In genomic region chr9:127508901-127509260, GRCh38 we compare ENCODE assay signal across 20 cellular contexts. TPM values are rescaled to one million over a fixed set of nuclear protein-coding genes. Genes with fewer than 3 reads are reported as not detected.
DNase-seq lines count a peak whose midpoint lies in the region; ATAC-seq and TF ChIP-seq lines count a peak whose summit lies in the region.
"Had no signal": no experiment of that assay in that cellular context is flagged by ENCODE, and none has a peak within 500 bp of the region (broad histone marks: within the 10 kb centered on the region; RNA-seq: fewer than 3 reads in every experiment).

No MANE protein-coding gene starts in this region.

- 87 to 92% methylated on average over 19 of the region's 19 CpGs for WGBS in heart right ventricle, 2 donors

- H3K27me3 ChIP-seq in left ventricle myocardium inferior (ENCODE audit: low read depth): no peaks in the 10 kb centered on the region
- H3K27me3 ChIP-seq in heart right ventricle: no peaks in the 10 kb centered on the region
- H3K27me3 ChIP-seq in uterus: no peaks in the 10 kb centered on the region
- H3K27me3 ChIP-seq in breast epithelium: no peaks in the 10 kb centered on the region
- H3K27me3 ChIP-seq: BE2C had no signal

- peak overlapping the region; percentile 43 for H3K27ac Mint-ChIP-seq in stimulated activated effector memory CD8-positive, alpha-beta T cell treated with anti-CD3 and anti-CD28 coated beads, Interleukin-12 subunit alpha, Interleukin-12 subunit beta, amount 100 ng/mL, for 72 hours
- H3K27ac Mint-ChIP-seq: CD4-positive, alpha-beta T cell had no signal

- peaks cover 26% of the 10 kb centered on the region for H3K4me1 ChIP-seq in left ventricle myocardium inferior
- H3K4me1 ChIP-seq in heart right ventricle: peaks cover 0 to 25% (median 12%) of the 10 kb centered on the region in 9 donors
- no peaks in the 10 kb centered on the region for H3K4me1 ChIP-seq in uterus
- H3K4me1 ChIP-seq in breast epithelium: no peaks in the 10 kb centered on the region
- H3K4me1 ChIP-seq: BE2C, Caco-2, HAP-1 had no signal

- no peak overlapping the region for H3K4me3 Mint-ChIP-seq in stimulated activated effector memory CD8-positive, alpha-beta T cell treated with anti-CD3 and anti-CD28 coated beads, Interleukin-12 subunit alpha, Interleukin-12 subunit beta, amount 100 ng/mL, for 72 hours
- H3K4me3 Mint-ChIP-seq: CD4-positive, alpha-beta T cell had no signal

- H3K9me3 ChIP-seq in left ventricle myocardium inferior (replicated peaks) (no peaks in the 10 kb centered on the region), heart right ventricle (no peaks in the 10 kb centered on the region), uterus (no peaks in the 10 kb centered on the region), breast epithelium (no peaks in the 10 kb centered on the region)
- H3K9me3 ChIP-seq: BE2C, Caco-2, HAP-1 had no signal

- H3K4me3 ChIP-seq in left ventricle myocardium inferior (no peak overlapping the region), heart right ventricle (no peak overlapping the region), uterus (no peak overlapping the region), breast epithelium (no peak overlapping the region)
- H3K4me3 ChIP-seq: GM23248, HAP-1 had no signal

- no peak for TF ChIP-seq POLR2A in uterus (IDR thresholded peaks at IDR 0.05)
- no peak for TF ChIP-seq POLR2A in breast epithelium (IDR thresholded peaks at IDR 0.05)

- intact Hi-C loops in left ventricle myocardium inferior (cut with micrococcal nuclease): loop anchor here (10.0 kb wide), 1 partner anchor 416 kb away; no protein-coding TSS in a partner anchor
- intact Hi-C loops in heart right ventricle (cut with DNase I): loop anchor here in 9 of 10 donors (5.0 to 10.0 kb wide), 5 partner anchors 216 to 416 kb away; partner anchors contain the start of gene TOR2A (in 4 of the 9)
- intact Hi-C loops in uterus (cut with DNase I; ENCODE audit: low total_unique reads): loop anchor here (2.0 to 10.0 kb wide), 2 partner anchors 78 to 416 kb away; no protein-coding TSS in a partner anchor
- intact Hi-C loops in breast epithelium (cut with DNase I; ENCODE audit: low total_unique reads): no loop called here

- ATAC-seq in heart right ventricle (no peak), GM18861 (IDR thresholded peaks at IDR 0.05; ENCODE audit: unreplicated experiment) (no peak)
- ATAC-seq in stimulated activated effector memory CD8-positive, alpha-beta T cell treated with anti-CD3 and anti-CD28 coated beads, Interleukin-12 subunit alpha, Interleukin-12 subunit beta, amount 100 ng/mL, for 72 hours: no peak

- H3K36me3 Mint-ChIP-seq in stimulated activated effector memory CD8-positive, alpha-beta T cell treated with anti-CD3 and anti-CD28 coated beads, Interleukin-12 subunit alpha, Interleukin-12 subunit beta, amount 100 ng/mL, for 72 hours: peaks cover 17% of the 10 kb centered on the region

- DNase-seq in left ventricle myocardium inferior (no peak), heart right ventricle (no peak), islet precursor cell (peak; percentile 41), uterus (no peak), activated gamma-delta T cell treated with Interleukin-2 at 50 U/mL for 16 hours (no peak), breast epithelium (ENCODE audit: low spot score in 2 of 2) (no peak)
- DNase-seq in stimulated activated effector memory CD8-positive, alpha-beta T cell treated with anti-CD3 and anti-CD28 coated beads, Interleukin-12 subunit alpha, Interleukin-12 subunit beta, amount 100 ng/mL, for 72 hours (ENCODE audit: low spot score in 2 of 2): no peak
- DNase-seq: BE2C; Caco-2; CD4-positive, alpha-beta T cell; GM23248; NCI-H1092 treated with DMSO at 0.1 percent for 48 hours; NCI-H2081; NCI-H2171 treated with DMSO at 0.1 percent for 48 hours; NCI-H446 treated with DMSO at 0.1 percent for 48 hours; NCI-H69; NK-92 treated with Interleukin-12 subunit alpha and Interleukin-12 subunit beta, amount 100 ng/mL, for 24 hours; SIG-M5 had no signal

- no peaks in the 10 kb centered on the region for H3K4me1 Mint-ChIP-seq in stimulated activated effector memory CD8-positive, alpha-beta T cell treated with anti-CD3 and anti-CD28 coated beads, Interleukin-12 subunit alpha, Interleukin-12 subunit beta, amount 100 ng/mL, for 72 hours

- no peak for TF ChIP-seq CTCF in left ventricle myocardium inferior (IDR thresholded peaks at IDR 0.05; ENCODE audit: borderline replicate concordance)
- TF ChIP-seq CTCF in heart right ventricle (IDR thresholded peaks at IDR 0.05): no peak
- no peak for TF ChIP-seq CTCF in uterus (IDR thresholded peaks at IDR 0.05)
- no peak for TF ChIP-seq CTCF in breast epithelium (IDR thresholded peaks at IDR 0.05)

- H3K36me3 ChIP-seq in left ventricle myocardium inferior (peaks cover 52% of the 10 kb centered on the region), heart right ventricle (peaks cover 0 to 93% (median 8%) of the 10 kb centered on the region in 9 donors), uterus (no peaks in the 10 kb centered on the region), breast epithelium (peaks cover 7% of the 10 kb centered on the region)
- H3K36me3 ChIP-seq: BE2C had no signal

- H3K27ac ChIP-seq in left ventricle myocardium inferior (replicated peaks): peak overlapping the region; percentile 78
- peak overlapping the region in 5 of 10 donors; percentile 3 to 75 (median 63) for H3K27ac ChIP-seq in heart right ventricle
- peak overlapping the region; percentile 66 for H3K27ac ChIP-seq in uterus
- no peak overlapping the region for H3K27ac ChIP-seq in breast epithelium
- H3K27ac ChIP-seq: GM23248 had no signal

- no peaks in the 10 kb centered on the region for H3K9me3 Mint-ChIP-seq in stimulated activated effector memory CD8-positive, alpha-beta T cell treated with anti-CD3 and anti-CD28 coated beads, Interleukin-12 subunit alpha, Interleukin-12 subunit beta, amount 100 ng/mL, for 72 hours
- H3K9me3 Mint-ChIP-seq: CD4-positive, alpha-beta T cell had no signal

RNA-seq across cellular contexts. Expression of gene LRSAM1, which starts 57.6 kb away (rescaled TPM):
- total RNA-seq in left ventricle myocardium inferior: 35.4 TPM
- 10 to 100 TPM; 24.9 to 49.6 (median 29.5) TPM for total RNA-seq in heart right ventricle
- polyA plus RNA-seq in heart right ventricle: 10 to 100 TPM; 21.2 to 59.9 TPM
- 10 to 100 TPM in 2 of 4 donors, 1 to 10 TPM in 2; 6.5 to 25.9 (median 11.3) TPM for total RNA-seq in uterus
- total RNA-seq in breast epithelium: 10 to 100 TPM; 11.7 to 21.3 (median 17.9) TPM

RNA-seq across cellular contexts. Expression of gene RPL12, which starts 57.7 kb away (rescaled TPM):
- total RNA-seq in left ventricle myocardium inferior (605 TPM), heart right ventricle (100 to 1,000 TPM; 409 to 810 (median 499) TPM), uterus (1,000 to 10,000 TPM in 3 of 4 donors, 100 to 1,000 TPM in 1; 999 to 4,423 (median 2,373) TPM), breast epithelium (1,000 to 10,000 TPM; 2,790 to 3,232 (median 3,032) TPM)
- 1,000 to 10,000 TPM; 1,671 to 1,920 TPM for polyA plus RNA-seq in heart right ventricle

Comparison
In these comparisons a context has a peak if more than half of its experiments do, and no peak if none do; other contexts are left out.
1. H3K27ac ChIP-seq: peak in left ventricle myocardium inferior (single experiment) and uterus (2 of 2); none in breast epithelium (0 of 2).